16 cellular contexts compared by ENCODE assay signal in the genomic region with DNA sequence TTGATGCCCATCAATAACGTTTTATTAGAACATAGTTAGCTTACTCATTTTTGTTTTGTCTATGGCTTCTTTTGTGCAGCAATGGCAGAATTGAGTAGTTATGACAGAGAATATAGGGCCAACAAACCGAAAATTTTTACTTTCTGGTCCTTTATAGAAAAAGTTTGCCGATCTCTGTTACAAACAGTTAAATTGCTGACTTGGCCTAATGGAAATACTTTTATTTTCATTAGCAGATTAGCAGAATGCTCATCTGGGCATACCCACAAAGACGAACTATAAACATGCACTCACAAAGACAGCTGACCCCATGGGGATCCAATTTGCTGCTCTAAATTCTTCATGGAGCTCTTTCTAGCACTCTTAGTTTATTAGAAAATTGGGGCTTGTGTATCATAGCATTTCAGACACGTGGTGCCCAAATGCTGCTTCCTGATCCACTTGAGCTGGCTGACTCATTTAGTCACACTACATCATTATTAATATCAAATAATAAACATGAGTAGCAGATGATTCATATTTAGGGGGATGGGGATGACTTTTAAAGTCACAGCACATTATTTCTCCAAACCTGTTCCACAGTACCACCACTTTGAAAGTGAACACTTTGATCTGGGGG.
DNase-seq lines count a peak whose midpoint lies in the region; ATAC-seq and TF ChIP-seq lines count a peak whose summit lies in the region.
"Had no signal": no experiment of that assay in that cellular context is flagged by ENCODE, and none has a peak within 500 bp of the region (broad histone marks: within the 10 kb centered on the region; RNA-seq: fewer than 3 reads in every experiment).

No MANE protein-coding gene starts in this region.

- ATAC-seq in GM21576 (IDR thresholded peaks at IDR 0.05; ENCODE audit: unreplicated experiment) = no peak
- no peak for ATAC-seq in activated T-cell treated with anti-CD3 and anti-CD28 coated beads, Interleukin-2, amount 50 U/mL, for 72 hours (replicated peaks in 1 of 2)
- ATAC-seq: activated CD8-positive, alpha-beta T cell treated with anti-CD3 and anti-CD28 coated beads, Interleukin-2, amount 10 ng/mL, durations not matched to agents 7 days and 5 days; naive thymus-derived CD8-positive, alpha-beta T cell had no signal

- H2AFZ ChIP-seq in SK-N-SH (ENCODE audit: low read depth) = no peak overlapping the region

- TF ChIP-seq EP300 in SK-N-SH (IDR thresholded peaks at IDR 0.05; ENCODE audit: borderline replicate concordance in 1 of 2, low read depth in 1 of 2, low read length in 1 of 2) = peak in 1 of 2 experiments; percentile 76; a peak in 1 of 4 replicates

- H3K4me1 Mint-ChIP-seq in MCF 10A (ENCODE audit: insufficient read depth, unreplicated experiment) = peaks cover 45% of the 10 kb centered on the region
- no peaks in the 10 kb centered on the region for H3K4me1 Mint-ChIP-seq in activated T-cell treated with anti-CD3 and anti-CD28 coated beads, Interleukin-2, amount 50 U/mL, for 72 hours (ENCODE audit: low read depth)
- H3K4me1 Mint-ChIP-seq: activated naive CD8-positive, alpha-beta T cell treated with anti-CD3 and anti-CD28 coated beads for 36 hours; naive thymus-derived CD8-positive, alpha-beta T cell had no signal

- H3K27ac ChIP-seq in breast epithelium (no peak overlapping the region), SK-N-SH (ENCODE audit: low read depth in 2 of 2, low read length in 1 of 2) (peak overlapping the region; percentile 53 to 92)

- H3K9me3 ChIP-seq in breast epithelium = no peaks in the 10 kb centered on the region
- H3K9me3 ChIP-seq in SK-N-SH = no peaks in the 10 kb centered on the region

- BruUV-seq in MCF 10A (replicated peaks; lab: Mats Ljungman, UMichigan) = TSS peak; percentile 52

- H3K4me3 ChIP-seq in breast epithelium (no peak overlapping the region), SK-N-SH (ENCODE audit: low read depth in 2 of 2, low read length in 1 of 2) (no peak overlapping the region), foreskin fibroblast (ENCODE audit: low read depth in 1 of 2, low read length in 2 of 2) (no peak overlapping the region)

- 54% methylated on average over 5 of the region's 5 CpGs for WGBS in SK-N-SH (ENCODE audit: low lambda C conversion rate)

- no peak for TF ChIP-seq CTCF in MCF 10A (IDR thresholded peaks at IDR 0.05; ENCODE audit: unreplicated experiment)
- no peak for TF ChIP-seq CTCF in breast epithelium (IDR thresholded peaks at IDR 0.05)
- no peak for TF ChIP-seq CTCF in SK-N-SH (IDR thresholded peaks at IDR 0.05)
- no peak for TF ChIP-seq CTCF in foreskin fibroblast (IDR thresholded peaks at IDR 0.05; ENCODE audit: low read depth, low read length)

- no peaks in the 10 kb centered on the region for H3K9me3 Mint-ChIP-seq in MCF 10A (ENCODE audit: unreplicated experiment)
- no peaks in the 10 kb centered on the region for H3K9me3 Mint-ChIP-seq in activated T-cell treated with anti-CD3 and anti-CD28 coated beads, Interleukin-2, amount 50 U/mL, for 72 hours
- H3K9me3 Mint-ChIP-seq: activated naive CD8-positive, alpha-beta T cell treated with anti-CD3 and anti-CD28 coated beads for 36 hours; naive thymus-derived CD8-positive, alpha-beta T cell had no signal

- H4K20me1 ChIP-seq in SK-N-SH (ENCODE audit: insufficient read depth) = no peaks in the 10 kb centered on the region

- H3K27me3 Mint-ChIP-seq in MCF 10A (ENCODE audit: insufficient read depth, unreplicated experiment) = no peaks in the 10 kb centered on the region
- no peaks in the 10 kb centered on the region for H3K27me3 Mint-ChIP-seq in activated T-cell treated with anti-CD3 and anti-CD28 coated beads, Interleukin-2, amount 50 U/mL, for 72 hours (ENCODE audit: low read depth)
- H3K27me3 Mint-ChIP-seq: activated naive CD8-positive, alpha-beta T cell treated with anti-CD3 and anti-CD28 coated beads for 36 hours had no signal

- H3K79me2 ChIP-seq in SK-N-SH (ENCODE audit: insufficient read depth) = no peaks in the 10 kb centered on the region

- no peaks in the 10 kb centered on the region for H3K27me3 ChIP-seq in breast epithelium
- no peaks in the 10 kb centered on the region for H3K27me3 ChIP-seq in SK-N-SH (ENCODE audit: insufficient read depth)

- TF ChIP-seq RAD21 in SK-N-SH (IDR thresholded peaks at IDR 0.05; ENCODE audit: low read length) = no peak

- H3K9ac ChIP-seq in SK-N-SH = peak overlapping the region; percentile 10; the same call in 1 of the 2 replicates

- peak; percentile 68 for DNase-seq in MCF 10A (ENCODE audit: unreplicated experiment)
- no peak for DNase-seq in breast epithelium (ENCODE audit: low spot score in 2 of 2)
- no peak for DNase-seq in SK-N-SH
- peak; percentile 89 to 94 for DNase-seq in foreskin fibroblast
- DNase-seq in posterior vena cava (ENCODE audit: low spot score) = no peak
- no peak for DNase-seq in DMS79 (lab: John Stamatoyannopoulos, UW)
- no peak for DNase-seq in activated T-cell treated with anti-CD3 and anti-CD28 coated beads, Interleukin-2, amount 50 U/mL, for 72 hours
- DNase-seq: activated CD8-positive, alpha-beta T cell treated with anti-CD3 and anti-CD28 coated beads, Interleukin-2, amount 10 ng/mL, durations not matched to agents 7 days and 5 days; activated naive CD8-positive, alpha-beta T cell treated with anti-CD3 and anti-CD28 coated beads for 36 hours; AML-193; effector memory CD4-positive, alpha-beta T cell; H7; Karpas-422; naive thymus-derived CD8-positive, alpha-beta T cell; stimulated activated CD8-positive, alpha-beta memory T cell treated with anti-CD3 and anti-CD28 coated beads, Interleukin-4, amount 100 ng/mL, for 48 hours had no signal

- H3K4me2 ChIP-seq in SK-N-SH = peak overlapping the region; percentile 42; the same call in 1 of the 2 replicates

- peaks cover 33% of the 10 kb centered on the region for H3F3A ChIP-seq in SK-N-SH (replicated peaks; ENCODE audit: insufficient read depth)

- POLR2A ChIA-PET in MCF 10A (lab: Yijun Ruan, JAX) = interaction anchor here (0.9 to 1.8 kb wide), 5 partner anchors 13 to 1159 kb away, joined by 3 to 5 read pairs (median 3); no protein-coding TSS in a partner anchor
- POLR2A ChIA-PET in SK-N-SH (lab: Yijun Ruan, JAX) = no interaction called here

- H3K4me1 ChIP-seq in breast epithelium (no peaks in the 10 kb centered on the region), SK-N-SH (ENCODE audit: control insufficient read depth in 1 of 2, insufficient read depth in 2 of 2, low read depth in 1 of 2, low read length in 1 of 2) (peaks cover 6 to 24% of the 10 kb centered on the region in 2 experiments)

- H3K9me2 ChIP-seq in SK-N-SH = no peaks in the 10 kb centered on the region

- CTCF ChIA-PET in MCF 10A (lab: Yijun Ruan, JAX) (interaction anchor here (0.6 to 1.2 kb wide), 6 partner anchors 13 to 925 kb away, joined by 3 to 4 read pairs (median 3); no protein-coding TSS in a partner anchor), SK-N-SH (lab: Yijun Ruan, JAX) (interaction anchor here (1.3 kb wide), 1 partner anchor 67 kb away, joined by 3 read pairs; no protein-coding TSS in a partner anchor)

- peak overlapping the region; percentile 94 for H3K27ac Mint-ChIP-seq in MCF 10A (ENCODE audit: low read depth, unreplicated experiment)
- H3K27ac Mint-ChIP-seq in activated T-cell treated with anti-CD3 and anti-CD28 coated beads, Interleukin-2, amount 50 U/mL, for 72 hours = no peak overlapping the region
- H3K27ac Mint-ChIP-seq: activated CD8-positive, alpha-beta T cell treated with anti-CD3 and anti-CD28 coated beads, Interleukin-2, amount 10 ng/mL, durations not matched to agents 7 days and 5 days; activated naive CD8-positive, alpha-beta T cell treated with anti-CD3 and anti-CD28 coated beads for 36 hours; naive thymus-derived CD8-positive, alpha-beta T cell had no signal

- H3K4me3 Mint-ChIP-seq in MCF 10A (ENCODE audit: unreplicated experiment) = peak overlapping the region; percentile 19
- no peak overlapping the region for H3K4me3 Mint-ChIP-seq in activated T-cell treated with anti-CD3 and anti-CD28 coated beads, Interleukin-2, amount 50 U/mL, for 72 hours
- H3K4me3 Mint-ChIP-seq: activated CD8-positive, alpha-beta T cell treated with anti-CD3 and anti-CD28 coated beads, Interleukin-2, amount 10 ng/mL, durations not matched to agents 7 days and 5 days; activated naive CD8-positive, alpha-beta T cell treated with anti-CD3 and anti-CD28 coated beads for 36 hours; naive thymus-derived CD8-positive, alpha-beta T cell had no signal

- intact Hi-C loops in MCF 10A (cut with micrococcal nuclease) (loop anchor here (2.0 kb wide), 1 partner anchor 15 kb away; no protein-coding TSS in a partner anchor), breast epithelium (cut with DNase I; ENCODE audit: low total_unique reads) (no loop called here), posterior vena cava (cut with DNase I) (no loop called here)

- no peak for TF ChIP-seq POLR2A in breast epithelium (IDR thresholded peaks at IDR 0.05)

- no peaks in the 10 kb centered on the region for H3K36me3 Mint-ChIP-seq in MCF 10A (ENCODE audit: insufficient read depth, unreplicated experiment)
- H3K36me3 Mint-ChIP-seq in activated T-cell treated with anti-CD3 and anti-CD28 coated beads, Interleukin-2, amount 50 U/mL, for 72 hours (ENCODE audit: insufficient read depth in 2 of 2) = no peaks in the 10 kb centered on the region
- H3K36me3 Mint-ChIP-seq: activated naive CD8-positive, alpha-beta T cell treated with anti-CD3 and anti-CD28 coated beads for 36 hours; naive thymus-derived CD8-positive, alpha-beta T cell had no signal

- H3K36me3 ChIP-seq in breast epithelium (no peaks in the 10 kb centered on the region), SK-N-SH (replicated peaks in 1 of 2; ENCODE audit: control insufficient read depth in 1 of 2, insufficient read depth in 2 of 2, low read length in 1 of 2) (no peaks in the 10 kb centered on the region)

TF ChIP-seq in SK-N-SH, 30 proteins besides CTCF, POLR2A, EP300 and RAD21 (continues in another document):
- TF ChIP-seq, protein P1, sequence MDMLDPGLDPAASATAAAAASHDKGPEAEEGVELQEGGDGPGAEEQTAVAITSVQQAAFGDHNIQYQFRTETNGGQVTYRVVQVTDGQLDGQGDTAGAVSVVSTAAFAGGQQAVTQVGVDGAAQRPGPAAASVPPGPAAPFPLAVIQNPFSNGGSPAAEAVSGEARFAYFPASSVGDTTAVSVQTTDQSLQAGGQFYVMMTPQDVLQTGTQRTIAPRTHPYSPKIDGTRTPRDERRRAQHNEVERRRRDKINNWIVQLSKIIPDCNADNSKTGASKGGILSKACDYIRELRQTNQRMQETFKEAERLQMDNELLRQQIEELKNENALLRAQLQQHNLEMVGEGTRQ (IDR thresholded peaks at IDR 0.05; ENCODE audit: borderline replicate concordance, low read depth, low read length) = no peak
- TF ChIP-seq GATA2 (CRISPR knock-in tag; IDR thresholded peaks at IDR 0.05) = no peak
- peak; percentile 97 for TF ChIP-seq FOSL2 (IDR thresholded peaks at IDR 0.05; ENCODE audit: borderline replicate concordance, low read depth)
- TF ChIP-seq, protein P2, sequence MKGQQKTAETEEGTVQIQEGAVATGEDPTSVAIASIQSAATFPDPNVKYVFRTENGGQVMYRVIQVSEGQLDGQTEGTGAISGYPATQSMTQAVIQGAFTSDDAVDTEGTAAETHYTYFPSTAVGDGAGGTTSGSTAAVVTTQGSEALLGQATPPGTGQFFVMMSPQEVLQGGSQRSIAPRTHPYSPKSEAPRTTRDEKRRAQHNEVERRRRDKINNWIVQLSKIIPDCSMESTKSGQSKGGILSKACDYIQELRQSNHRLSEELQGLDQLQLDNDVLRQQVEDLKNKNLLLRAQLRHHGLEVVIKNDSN (IDR thresholded peaks at IDR 0.05; ENCODE audit: borderline replicate concordance, low read depth) = peak; percentile 74; the same call in 1 of the 2 replicates

Comparison
In these comparisons a context has a peak if more than half of its experiments do, and no peak if none do; other contexts are left out.
1. DNase-seq: peak in MCF 10A (single experiment) and foreskin fibroblast (2 of 2); none in breast epithelium (0 of 2), SK-N-SH (single experiment), posterior vena cava (single experiment), DMS79 (single experiment) and activated T-cell treated with anti-CD3 and anti-CD28 coated beads, Interleukin-2, amount 50 U/mL, for 72 hours (0 of 2).
2. H3K27ac ChIP-seq: peak in SK-N-SH (2 of 2); none in breast epithelium (0 of 2).